In the genomic region with DNA sequence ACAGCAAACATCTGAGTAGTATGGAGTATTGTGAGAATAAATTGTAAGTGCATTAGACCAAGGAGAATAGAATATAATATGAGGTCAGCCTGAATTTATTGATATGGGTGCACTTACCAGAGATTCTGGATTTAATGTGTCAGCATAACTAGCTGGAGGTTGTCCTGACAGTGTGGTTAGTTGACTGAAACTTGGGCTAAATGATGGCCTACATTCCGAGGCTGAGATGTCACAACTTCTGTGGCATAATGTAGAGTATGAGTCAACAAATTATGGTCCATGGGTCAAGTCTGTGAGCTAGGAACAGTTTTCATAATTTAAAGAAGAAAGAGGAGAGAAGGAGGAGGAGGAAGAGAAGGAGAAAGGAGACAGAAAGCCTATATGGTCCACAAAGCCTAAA, we compare ENCODE assay signal across 15 cellular contexts.
DNase-seq lines count a peak whose midpoint lies in the region; ATAC-seq and TF ChIP-seq lines count a peak whose summit lies in the region.
"Had no signal": no experiment of that assay in that cellular context is flagged by ENCODE, and none has a peak within 500 bp of the region (broad histone marks: within the 10 kb centered on the region; RNA-seq: fewer than 3 reads in every experiment).

No MANE protein-coding gene starts in this region.

- H2BK15ac ChIP-seq in IMR-90 (ENCODE audit: low read depth, low read length), result no peak overlapping the region

- no peak overlapping the region for H3K4me2 ChIP-seq in IMR-90 (ENCODE audit: low read depth, low read length)

- no peak for TF ChIP-seq RAD21 in IMR-90 (IDR thresholded peaks at IDR 0.05; ENCODE audit: low read length)

- H4K91ac ChIP-seq in IMR-90 (ENCODE audit: insufficient read depth, low read depth, low read length), result no peak overlapping the region

- H3K4ac ChIP-seq in IMR-90 (ENCODE audit: low read depth, low read length), result no peak overlapping the region

- no peaks in the 10 kb centered on the region for H3K9me3 ChIP-seq in IMR-90 (ENCODE audit: control insufficient read depth, insufficient read depth, low read length)

- H3K14ac ChIP-seq in IMR-90 (replicated peaks; ENCODE audit: low read depth, low read length), result no peak overlapping the region

- H4K8ac ChIP-seq in IMR-90 (ENCODE audit: low read depth in 2 of 2, low read length in 2 of 2), result no peak overlapping the region; a peak in 1 of 4 replicates

- H2AFZ ChIP-seq in ACC112 (ENCODE audit: low read length, unreplicated experiment) (peak overlapping the region; percentile 0), IMR-90 (replicated peaks; ENCODE audit: low read length, poor library complexity) (no peak overlapping the region)

- no peaks in the 10 kb centered on the region for H4K20me1 ChIP-seq in IMR-90 (ENCODE audit: insufficient read depth, low read length)

- TF ChIP-seq CTCF in IMR-90 (conservative IDR thresholded peaks at IDR 0.05; ENCODE audit: low read depth, low read length), result no peak

- CTCF ChIA-PET in IMR-90 (lab: Yijun Ruan, JAX), result interaction anchor here (1.1 kb wide), 1 partner anchor 161 kb away, joined by 3 read pairs; no protein-coding TSS in a partner anchor

- H3K79me2 ChIP-seq in ACC112 (ENCODE audit: control insufficient read depth, insufficient read depth, low read length, unreplicated experiment), result no peaks in the 10 kb centered on the region

- no peak overlapping the region for H2AK9ac ChIP-seq in IMR-90 (replicated peaks; ENCODE audit: low read depth, low read length, poor library complexity)

- no peak for TF ChIP-seq POLR2A in IMR-90 (IDR thresholded peaks at IDR 0.05; ENCODE audit: low read depth, low read length)

- H2BK20ac ChIP-seq in IMR-90 (ENCODE audit: low read depth, low read length), result no peak overlapping the region

- H3K27ac ChIP-seq in ACC112 (ENCODE audit: low read depth, low read length) (peak overlapping the region; percentile 74), IMR-90 (ENCODE audit: insufficient read depth, low read length) (no peak overlapping the region)
- H3K27ac ChIP-seq: WERI-Rb-1 had no signal

- H2AK5ac ChIP-seq in IMR-90 (ENCODE audit: low read depth, low read length), result no peak overlapping the region

- ATAC-seq in IMR-90 (ENCODE audit: low read depth), result peak; percentile 70
- ATAC-seq in left lobe of liver, result peak; percentile 17
- ATAC-seq: left ventricle myocardium superior; stimulated activated memory B cell treated with anti-CD40 and anti-IgM and Interleukin-4, amounts not matched to agents 10 μg/mL and 1 μg/mL and 100 μg/mL, for 72 hours had no signal

- intact Hi-C loops in IMR-90 (cut with micrococcal nuclease), result no loop called here
- intact Hi-C loops in posterior vena cava (cut with DNase I), result no loop called here
- intact Hi-C loops in cardiac septum (cut with DNase I), result no loop called here

- peak overlapping the region; percentile 86 for H2BK5ac ChIP-seq in IMR-90 (ENCODE audit: low read depth, low read length, poor library complexity, severe bottlenecking)

- no peak overlapping the region for H3K18ac ChIP-seq in IMR-90 (ENCODE audit: low read depth, low read length)

- H3K4me3 ChIP-seq in ACC112 (ENCODE audit: low read depth, low read length) (peak overlapping the region; percentile 1; the same call in 1 of the 2 replicates), IMR-90 (ENCODE audit: insufficient read depth, low read depth, low read length) (no peak overlapping the region)

- H3K4me1 ChIP-seq in ACC112 (ENCODE audit: control insufficient read depth, insufficient read depth, low read length, unreplicated experiment) (peaks cover 27% of the 10 kb centered on the region), IMR-90 (ENCODE audit: control insufficient read depth, insufficient read depth, low read length) (peaks cover 7% of the 10 kb centered on the region)

- H3K23ac ChIP-seq in IMR-90 (ENCODE audit: low read depth, low read length), result no peak overlapping the region

- BruUV-seq in IMR-90 (replicated peaks; lab: Mats Ljungman, UMichigan), result no TSS peak

- dilution Hi-C loops in IMR-90 (cut with HindIII; ENCODE audit: low sequenced_read_pairs, unreplicated experiment), result no loop called here

- H4K5ac ChIP-seq in IMR-90 (ENCODE audit: low read depth, low read length), result no peak overlapping the region

- H3K36me3 ChIP-seq in ACC112 (ENCODE audit: insufficient read depth, low read length) (no peaks in the 10 kb centered on the region), IMR-90 (ENCODE audit: control insufficient read depth, insufficient read depth, low read length) (no peaks in the 10 kb centered on the region)
- H3K36me3 ChIP-seq: WERI-Rb-1 had no signal

- H3K27me3 ChIP-seq in ACC112 (ENCODE audit: insufficient read depth, low read length), result no peaks in the 10 kb centered on the region
- H3K27me3 ChIP-seq in IMR-90 (ENCODE audit: control insufficient read depth, insufficient read depth, low read length), result no peaks in the 10 kb centered on the region

- no peak overlapping the region for H3K56ac ChIP-seq in IMR-90 (ENCODE audit: extremely low read depth, insufficient read depth, low read length)

- WGBS in IMR-90 (ENCODE audit: extremely low coverage in 2 of 2, insufficient read length in 1 of 2), 2 experiments, result 0% methylated on average over 1 of the region's 1 CpG; no CpG with 5 or more reads in 1 of the 2 experiments

- H3K79me1 ChIP-seq in IMR-90 (ENCODE audit: low read depth in 1 of 2, low read length in 2 of 2), result no peaks in the 10 kb centered on the region

- H2BK120ac ChIP-seq in IMR-90 (ENCODE audit: low read depth, low read length), result no peak overlapping the region

- in situ Hi-C loops in IMR-90 (cut with MboI; ENCODE audit: low sequenced_read_pairs), result no loop called here

- H3K9ac ChIP-seq in IMR-90 (ENCODE audit: low read depth, low read length), result no peak overlapping the region

- POLR2A ChIA-PET in IMR-90 (lab: Charles Lee; ENCODE audit: unreplicated experiment), result no interaction called here

- DNase-seq in IMR-90 (peak; percentile 87), astrocyte of the hippocampus (ENCODE audit: low read depth, low spot score) (peak; percentile 51), left lobe of liver (ENCODE audit: low spot score) (no peak), posterior vena cava (ENCODE audit: low spot score) (no peak), cardiac septum (ENCODE audit: low spot score) (no peak), NCI-H146 treated with DMSO at 0.1 percent for 48 hours (lab: John Stamatoyannopoulos, UW; ENCODE audit: unreplicated experiment) (no peak), inferior parietal cortex (ENCODE audit: extremely low spot score) (no peak)
- DNase-seq: activated T-cell treated with anti-CD3 and anti-CD28 coated beads, Interleukin-2, amount 50 U/mL, for 1 hour; cerebellar nuclear complex; left ventricle myocardium superior; NCI-H2081; occipital lobe; WERI-Rb-1 had no signal

- peaks cover 5% of the 10 kb centered on the region for H3K9me1 ChIP-seq in IMR-90 (ENCODE audit: insufficient read depth, low read length)

TF ChIP-seq in IMR-90, 13 proteins besides CTCF, POLR2A, EP300 and RAD21:
- TF ChIP-seq MAFK (IDR thresholded peaks at IDR 0.05; ENCODE audit: low read depth, low read length) (peak; percentile 87), RFX5 (IDR thresholded peaks at IDR 0.05; ENCODE audit: low read depth, low read length) (no peak), MXI1 (IDR thresholded peaks at IDR 0.05; ENCODE audit: borderline replicate concordance, low read depth, low read length) (no peak), CHD1 (IDR thresholded peaks at IDR 0.05; ENCODE audit: low read depth, low read length) (no peak), MAZ (IDR thresholded peaks at IDR 0.05; ENCODE audit: borderline replicate concordance, low read depth, low read length) (no peak), SMC3 (IDR thresholded peaks at IDR 0.05; ENCODE audit: low read depth, low read length) (no peak), CEBPB (IDR thresholded peaks at IDR 0.05; ENCODE audit: low read depth, low read length) (peak; percentile 95), NFE2L2 (IDR thresholded peaks at IDR 0.05; ENCODE audit: low read depth, low read length) (0 out of 2 replicates have a peak, but pooled peaks have one; percentile 39), BHLHE40 (IDR thresholded peaks at IDR 0.05; ENCODE audit: low read depth, low read length) (no peak), FOS (IDR thresholded peaks at IDR 0.05; ENCODE audit: low read depth, low read length) (peak; percentile 64; the same call in 1 of the 2 replicates), RCOR1 (IDR thresholded peaks at IDR 0.05; ENCODE audit: insufficient replicate concordance, low read length) (no peak)
- TF ChIP-seq, protein P1, sequence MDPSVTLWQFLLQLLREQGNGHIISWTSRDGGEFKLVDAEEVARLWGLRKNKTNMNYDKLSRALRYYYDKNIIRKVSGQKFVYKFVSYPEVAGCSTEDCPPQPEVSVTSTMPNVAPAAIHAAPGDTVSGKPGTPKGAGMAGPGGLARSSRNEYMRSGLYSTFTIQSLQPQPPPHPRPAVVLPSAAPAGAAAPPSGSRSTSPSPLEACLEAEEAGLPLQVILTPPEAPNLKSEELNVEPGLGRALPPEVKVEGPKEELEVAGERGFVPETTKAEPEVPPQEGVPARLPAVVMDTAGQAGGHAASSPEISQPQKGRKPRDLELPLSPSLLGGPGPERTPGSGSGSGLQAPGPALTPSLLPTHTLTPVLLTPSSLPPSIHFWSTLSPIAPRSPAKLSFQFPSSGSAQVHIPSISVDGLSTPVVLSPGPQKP (IDR thresholded peaks at IDR 0.05; ENCODE audit: borderline replicate concordance, low read depth, low read length), result no peak
- TF ChIP-seq, protein P2, sequence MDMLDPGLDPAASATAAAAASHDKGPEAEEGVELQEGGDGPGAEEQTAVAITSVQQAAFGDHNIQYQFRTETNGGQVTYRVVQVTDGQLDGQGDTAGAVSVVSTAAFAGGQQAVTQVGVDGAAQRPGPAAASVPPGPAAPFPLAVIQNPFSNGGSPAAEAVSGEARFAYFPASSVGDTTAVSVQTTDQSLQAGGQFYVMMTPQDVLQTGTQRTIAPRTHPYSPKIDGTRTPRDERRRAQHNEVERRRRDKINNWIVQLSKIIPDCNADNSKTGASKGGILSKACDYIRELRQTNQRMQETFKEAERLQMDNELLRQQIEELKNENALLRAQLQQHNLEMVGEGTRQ (IDR thresholded peaks at IDR 0.05; ENCODE audit: low read depth, low read length), result no peak

Comparison
In these comparisons a context has a peak if more than half of its experiments do, and no peak if none do; other contexts are left out.
1. DNase-seq: peak in IMR-90 (single experiment) and astrocyte of the hippocampus (single experiment); none in left lobe of liver (single experiment), posterior vena cava (single experiment), cardiac septum (single experiment), NCI-H146 treated with DMSO at 0.1 percent for 48 hours (single experiment) and inferior parietal cortex (single experiment).